ENCODE assay signal across 23 cellular contexts in the genomic region with DNA sequence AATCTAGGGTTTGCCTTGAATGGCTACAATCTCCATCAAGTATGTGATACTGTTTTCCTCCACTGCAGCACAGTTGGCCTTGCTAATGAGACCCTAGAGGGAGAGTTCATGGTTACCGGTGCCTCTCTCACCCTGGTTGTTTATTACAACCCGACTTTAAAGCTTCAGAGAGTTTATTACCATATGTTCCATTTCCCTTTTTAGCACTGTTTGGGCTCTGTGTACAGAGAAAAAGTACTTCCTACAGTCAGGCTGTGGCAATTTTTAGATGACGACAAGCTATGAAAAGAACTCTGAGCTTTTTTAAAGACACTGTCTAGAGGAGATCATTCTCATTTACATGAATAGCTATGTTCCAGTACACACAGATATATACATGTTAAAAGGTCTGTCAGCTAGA. TPM values are rescaled to one million over a fixed set of nuclear protein-coding genes. Genes with fewer than 3 reads are reported as not detected.
"Had no signal": no experiment of that assay in that cellular context is flagged by ENCODE, and none has a peak within 500 bp of the region (broad histone marks: within the 10 kb centered on the region; RNA-seq: fewer than 3 reads in every experiment).

No MANE protein-coding gene starts in this region.

- H3K27me3 ChIP-seq: SJSA1 had no signal

- H3K4me3 ChIP-seq: SJSA1, SK-N-MC had no signal

- H3K27ac ChIP-seq: SJSA1, SK-N-MC had no signal

- H3K36me3 ChIP-seq: SJSA1 had no signal

- DNase-seq: KBM-7, MV-4-11, NCI-H1092, NCI-H1105 treated with DMSO at 0.1 percent for 48 hours, NCI-H1417 treated with DMSO at 0.1 percent for 48 hours, NCI-H146, NCI-H1694 treated with DMSO at 0.1 percent for 48 hours, NCI-H1930, NCI-H2081, NCI-H2107, NCI-H226, NCI-H446, NCI-H510A, NCI-H524 treated with DMSO at 0.1 percent for 48 hours, NCI-H69, NCI-H774, Right ventricle myocardium superior, RPMI8226, SIG-M5 had no signal

- H3K4me1 ChIP-seq: SJSA1 had no signal

- H3K9me3 ChIP-seq: SJSA1 had no signal

RNA-seq across cellular contexts. Expression of gene PLCXD3, which starts 48.8 kb away (rescaled TPM):
- total RNA-seq: HT-29, MCF 10A, SJSA1 had no signal
